41 cellular contexts compared by ENCODE assay signal in the genomic region with DNA sequence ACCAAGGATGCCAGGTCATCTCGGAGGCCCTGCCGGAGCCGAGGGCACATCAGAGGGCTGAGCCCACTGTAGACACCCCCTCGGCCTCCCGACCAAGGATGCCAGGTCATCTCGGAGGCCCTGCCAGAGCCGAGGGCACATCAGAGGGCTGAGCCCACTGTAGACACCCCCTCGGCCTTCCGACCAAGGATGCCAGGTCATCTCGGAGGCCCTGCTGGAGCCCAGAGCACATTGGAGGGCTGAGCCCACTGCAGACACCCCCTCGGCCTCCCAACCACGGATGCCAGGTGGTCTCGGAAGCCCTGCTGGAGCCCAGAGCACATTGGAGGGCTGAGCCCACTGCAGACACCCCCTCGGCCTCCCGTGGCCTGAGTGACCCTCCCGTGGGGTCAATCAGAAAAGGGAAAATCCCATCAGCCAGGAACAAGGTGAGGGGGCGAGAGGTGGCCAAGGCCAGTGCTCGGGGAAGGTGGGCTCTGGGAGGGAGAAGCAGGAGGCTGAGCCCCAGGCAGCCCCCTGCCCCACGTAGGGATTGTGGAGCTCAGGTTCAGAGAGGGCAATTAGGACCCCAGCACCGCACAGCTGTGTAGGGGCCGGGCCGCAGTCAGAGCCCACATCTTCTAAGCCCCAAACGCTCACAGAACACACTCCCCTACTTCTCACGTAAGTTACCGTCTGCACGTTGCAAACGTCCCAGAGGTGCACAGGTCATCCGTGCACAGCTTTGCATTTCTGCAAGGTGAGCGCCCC. TPM values are rescaled to one million over a fixed set of nuclear protein-coding genes. Genes with fewer than 3 reads are reported as not detected.
"Had no signal": no experiment of that assay in that cellular context is flagged by ENCODE, and none has a peak within 500 bp of the region (broad histone marks: within the 10 kb centered on the region; RNA-seq: fewer than 3 reads in every experiment).

No MANE protein-coding gene starts in this region.

- H3K9me3 ChIP-seq: ascending aorta had no signal

- H3K36me3 Mint-ChIP-seq: activated CD4-positive, alpha-beta memory T cell treated with anti-CD3 and anti-CD28 coated beads for 36 hours; activated naive CD8-positive, alpha-beta T cell; activated naive CD8-positive, alpha-beta T cell treated with anti-CD3 and anti-CD28 coated beads, Interleukin-2, amount 10 ng/mL, durations not matched to agents 7 days and 5 days had no signal

- DNase-seq: activated B cell treated with CpG ODN at 0.5 μM for 24 hours; activated CD4-positive, alpha-beta memory T cell treated with anti-CD3 and anti-CD28 coated beads for 36 hours; activated CD4-positive, alpha-beta T cell treated with anti-CD3 and anti-CD28 coated beads for 4 hours; activated CD4-positive, alpha-beta T cell treated with anti-CD3 and anti-CD28 coated beads, Interleukin-2, amount 10 ng/mL, durations not matched to agents 24 days and 14 days; activated CD4-positive, alpha-beta T cell treated with anti-CD3 and anti-CD28 coated beads, Interleukin-2, amount 50 U/mL, for 1 hour; activated CD4-positive, alpha-beta T cell treated with anti-CD3 and anti-CD28 coated beads, Interleukin-2, amount 50 U/mL, for 4 hours; activated CD4-positive, CD25-positive, alpha-beta regulatory T cell treated with anti-CD3 and anti-CD28 coated beads, Interleukin-2, amount 50 U/mL, for 72 hours; activated CD8-positive, alpha-beta memory T cell treated with anti-CD3 and anti-CD28 coated beads, Interleukin-2, amount 50 U/mL, for 4 hours; activated CD8-positive, alpha-beta T cell treated with anti-CD3 and anti-CD28 coated beads for 36 hours; activated effector memory CD4-positive, alpha-beta T cell treated with anti-CD3 and anti-CD28 coated beads, Interleukin-2, amount 50 U/mL, for 16 hours; activated gamma-delta T cell treated with Interleukin-2 at 50 U/mL for 16 hours; activated naive CD4-positive, alpha-beta T cell; activated naive CD4-positive, alpha-beta T cell treated with anti-CD3 and anti-CD28 coated beads for 36 hours; activated naive CD4-positive, alpha-beta T cell treated with anti-CD3 and anti-CD28 coated beads, Interleukin-2, amount 50 U/mL, for 16 hours; activated naive CD8-positive, alpha-beta T cell treated with anti-CD3 and anti-CD28 coated beads, Interleukin-2, amount 10 ng/mL, durations not matched to agents 7 days and 5 days; activated naive CD8-positive, alpha-beta T cell treated with anti-CD3 and anti-CD28 coated beads, Interleukin-2, amount 50 U/mL, for 24 hours; activated T-cell treated with anti-CD3 and anti-CD28 coated beads for 4 hours; activated T-cell treated with anti-CD3 and anti-CD28 coated beads, Interleukin-2, amount 50 U/mL, for 1 hour; activated T-cell treated with anti-CD3 and anti-CD28 coated beads, Interleukin-2, amount 50 U/mL, for 4 hours; activated T-cell treated with anti-CD3 and anti-CD28 coated beads, Interleukin-2, amount 50 U/mL, for 72 hours; amygdala; anterior cingulate cortex; caudate nucleus; SW 1271; T-helper 1 cell; T-helper 2 cell; T-helper 9 cell had no signal

- H3K36me3 ChIP-seq: cardiac muscle cell had no signal

- ATAC-seq: activated CD8-positive, alpha-beta T cell treated with anti-CD3 and anti-CD28 coated beads for 36 hours; activated naive CD8-positive, alpha-beta T cell treated with anti-CD3 and anti-CD28 coated beads, Interleukin-2, amount 50 U/mL, for 24 hours; activated T-cell treated with anti-CD3 and anti-CD28 coated beads, Interleukin-2, amount 50 U/mL, for 4 hours; activated T-cell treated with anti-CD3 and anti-CD28 coated beads, Interleukin-2, amount 50 U/mL, for 72 hours; activated T-helper 17 cell treated with anti-CD3 and anti-CD28 coated beads, Interleukin-2, amount 50 U/mL, for 72 hours had no signal

- H3K4me3 ChIP-seq: ascending aorta, cardiac muscle cell had no signal

- H3K9me3 Mint-ChIP-seq: activated B cell treated with CpG ODN at 0.5 μM for 24 hours; activated CD4-positive, alpha-beta memory T cell treated with anti-CD3 and anti-CD28 coated beads for 36 hours; activated CD4-positive, alpha-beta T cell treated with anti-CD3 and anti-CD28 coated beads, Interleukin-2, amount 10 ng/mL, durations not matched to agents 24 days and 14 days; activated CD8-positive, alpha-beta T cell treated with anti-CD3 and anti-CD28 coated beads for 36 hours; activated naive CD4-positive, alpha-beta T cell treated with anti-CD3 and anti-CD28 coated beads for 36 hours; activated naive CD8-positive, alpha-beta T cell treated with anti-CD3 and anti-CD28 coated beads, Interleukin-2, amount 10 ng/mL, durations not matched to agents 7 days and 5 days; activated naive CD8-positive, alpha-beta T cell treated with anti-CD3 and anti-CD28 coated beads, Interleukin-2, amount 50 U/mL, for 24 hours; activated T-cell treated with anti-CD3 and anti-CD28 coated beads, Interleukin-2, amount 50 U/mL, for 4 hours; activated T-cell treated with anti-CD3 and anti-CD28 coated beads, Interleukin-2, amount 50 U/mL, for 72 hours; activated T-helper 1 cell treated with anti-CD3 and anti-CD28 coated beads, Interleukin-12 subunit alpha, Interleukin-12 subunit beta, Interleukin-2, Interleukin-4 antibody, amounts not matched to agents 30 ng/mL and 10 ng/mL and 1 ng/mL, durations not matched to agents 14 hours and 24 hours and 36 hours; activated T-helper 17 cell treated with anti-CD3 and anti-CD28 coated beads, Interleukin-2, amount 50 U/mL, for 72 hours; brain; central memory CD8-positive, alpha-beta T cell; T-helper 1 cell treated with Interleukin-12 subunit alpha and Interleukin-12 subunit beta and Interleukin-4 antibody, amounts not matched to agents 30 μg/mL and 1 μg/mL, for 36 hours; T-helper 2 cell treated with Interferon-gamma antibody and Interleukin-4, amounts not matched to agents 5 μg/mL and 100 μg/mL, for 36 hours had no signal

- FAIRE-seq: bronchial epithelial cell, TTC549 had no signal

- H3K27ac ChIP-seq: ascending aorta, cardiac muscle cell, VCaP had no signal

- H3K27me3 ChIP-seq: ascending aorta, cardiac muscle cell had no signal

- H3K27ac Mint-ChIP-seq: activated B cell treated with CpG ODN at 0.5 μM for 24 hours; activated CD4-positive, alpha-beta memory T cell treated with anti-CD3 and anti-CD28 coated beads for 36 hours; activated CD4-positive, alpha-beta T cell treated with anti-CD3 and anti-CD28 coated beads, Interleukin-2, amount 10 ng/mL, durations not matched to agents 24 days and 14 days; activated CD8-positive, alpha-beta T cell treated with anti-CD3 and anti-CD28 coated beads for 36 hours; activated naive CD4-positive, alpha-beta T cell treated with anti-CD3 and anti-CD28 coated beads for 36 hours; activated naive CD8-positive, alpha-beta T cell; activated naive CD8-positive, alpha-beta T cell treated with anti-CD3 and anti-CD28 coated beads, Interleukin-2, amount 10 ng/mL, durations not matched to agents 7 days and 5 days; activated naive CD8-positive, alpha-beta T cell treated with anti-CD3 and anti-CD28 coated beads, Interleukin-2, amount 50 U/mL, for 24 hours; activated T-cell treated with anti-CD3 and anti-CD28 coated beads, Interleukin-2, amount 50 U/mL, for 72 hours; activated T-helper 1 cell treated with anti-CD3 and anti-CD28 coated beads, Interleukin-12 subunit alpha, Interleukin-12 subunit beta, Interleukin-2, Interleukin-4 antibody, amounts not matched to agents 30 ng/mL and 10 ng/mL and 1 ng/mL, durations not matched to agents 14 hours and 24 hours and 36 hours; activated T-helper 17 cell treated with anti-CD3 and anti-CD28 coated beads, Interleukin-2, amount 50 U/mL, for 72 hours; T-helper 1 cell treated with Interleukin-12 subunit alpha and Interleukin-12 subunit beta and Interleukin-4 antibody, amounts not matched to agents 30 μg/mL and 1 μg/mL, for 36 hours; T-helper 2 cell treated with Interferon-gamma antibody and Interleukin-4, amounts not matched to agents 5 μg/mL and 100 μg/mL, for 36 hours had no signal

- H3K4me1 ChIP-seq: ascending aorta had no signal

RNA-seq across cellular contexts. Expression of a gene that starts 37.6 kb away (rescaled TPM):
- total RNA-seq: activated B cell treated with CpG ODN at 0.5 μM for 24 hours; activated CD4-positive, alpha-beta memory T cell treated with anti-CD3 and anti-CD28 coated beads for 36 hours; activated CD4-positive, alpha-beta T cell treated with anti-CD3 and anti-CD28 coated beads, Interleukin-2, amount 10 ng/mL, durations not matched to agents 24 days and 14 days; activated CD8-positive, alpha-beta memory T cell treated with anti-CD3 and anti-CD28 coated beads for 36 hours; activated CD8-positive, alpha-beta T cell treated with anti-CD3 and anti-CD28 coated beads for 36 hours; activated naive CD4-positive, alpha-beta T cell treated with anti-CD3 and anti-CD28 coated beads for 36 hours; activated naive CD8-positive, alpha-beta T cell treated with anti-CD3 and anti-CD28 coated beads, Interleukin-2, amount 10 ng/mL, durations not matched to agents 7 days and 5 days; activated T-cell treated with anti-CD3 and anti-CD28 coated beads, Interleukin-2, amount 50 U/mL, for 4 hours; activated T-cell treated with anti-CD3 and anti-CD28 coated beads, Interleukin-2, amount 50 U/mL, for 72 hours; activated T-helper 1 cell treated with anti-CD3 and anti-CD28 coated beads, Interleukin-12 subunit alpha, Interleukin-12 subunit beta, Interleukin-2, Interleukin-4 antibody, amounts not matched to agents 30 ng/mL and 10 ng/mL and 1 ng/mL, durations not matched to agents 14 hours and 24 hours and 36 hours; activated T-helper 17 cell treated with anti-CD3 and anti-CD28 coated beads, Interleukin-2, amount 50 U/mL, for 72 hours; ascending aorta; bronchial epithelial cell; cardiac muscle cell had no signal
- polyA plus RNA-seq: adipose tissue, cardiac muscle cell had no signal
